In the genomic region with DNA sequence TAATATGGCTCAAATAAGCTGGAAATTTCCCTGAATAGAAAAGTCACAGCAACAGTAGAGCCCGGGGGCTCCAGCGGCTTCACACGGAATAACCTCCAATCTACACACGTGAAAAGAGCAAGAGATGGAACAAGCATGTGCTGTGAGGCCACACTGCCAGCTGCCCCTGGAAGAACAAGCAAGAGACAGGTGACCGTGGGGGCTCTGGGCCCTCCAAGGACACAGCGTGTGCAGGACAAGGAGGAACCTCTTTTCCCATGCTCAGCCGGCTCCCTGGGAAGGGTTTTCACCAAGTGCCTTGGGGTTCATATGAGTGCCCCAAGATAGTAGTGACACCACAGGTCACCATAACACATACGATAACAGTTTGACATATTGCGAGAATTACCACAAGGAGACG, we compare ENCODE assay signal across 19 cellular contexts.
DNase-seq lines count a peak whose midpoint lies in the region; ATAC-seq, FAIRE-seq and TF ChIP-seq lines count a peak whose summit lies in the region.
"Had no signal": no experiment of that assay in that cellular context is flagged by ENCODE, and none has a peak within 500 bp of the region (broad histone marks: within the 10 kb centered on the region; RNA-seq: fewer than 3 reads in every experiment).

No MANE protein-coding gene starts in this region.

- H3K4me3 Mint-ChIP-seq in stimulated activated naive B cell treated with anti-CD40 and anti-IgM and Interleukin-4, amounts not matched to agents 10 μg/mL and 1 μg/mL and 100 μg/mL, for 72 hours = no peak overlapping the region
- H3K4me3 Mint-ChIP-seq: H9 had no signal

- no peaks in the 10 kb centered on the region for H3K27me3 ChIP-seq in PC-3 (ENCODE audit: low read length)
- H3K27me3 ChIP-seq in effector memory CD4-positive, alpha-beta T cell (replicated peaks; ENCODE audit: control insufficient read depth, insufficient read depth, low read length, poor library complexity, severe bottlenecking) = no peaks in the 10 kb centered on the region

- TSS peak; percentile 17 for BruUV-seq in PC-3 (replicated peaks; lab: Mats Ljungman, UMichigan)

- no peak overlapping the region for H3K4me3 ChIP-seq in PC-3 (ENCODE audit: low read length)
- no peak overlapping the region for H3K4me3 ChIP-seq in effector memory CD4-positive, alpha-beta T cell (ENCODE audit: insufficient read depth, low read depth, low read length, poor library complexity, severe bottlenecking)

- no peaks in the 10 kb centered on the region for H3K27me3 Mint-ChIP-seq in stimulated activated naive B cell treated with anti-CD40 and anti-IgM and Interleukin-4, amounts not matched to agents 10 μg/mL and 1 μg/mL and 100 μg/mL, for 72 hours
- H3K27me3 Mint-ChIP-seq: IgD-negative memory B cell had no signal

- no peaks in the 10 kb centered on the region for H3F3A ChIP-seq in PC-3 (ENCODE audit: low read length, unreplicated experiment)

- CTCF ChIA-PET in PC-3 (lab: Charles Lee) = no interaction called here

- FAIRE-seq in HTR-8/SVneo (lab: Jason Lieb, UNC) = no peak

- H3K27ac Mint-ChIP-seq in stimulated activated naive B cell treated with anti-CD40 and anti-IgM and Interleukin-4, amounts not matched to agents 10 μg/mL and 1 μg/mL and 100 μg/mL, for 72 hours = peak overlapping the region; percentile 39
- H3K27ac Mint-ChIP-seq: H9, IgD-negative memory B cell had no signal

- intact Hi-C loops in PC-3 (cut with micrococcal nuclease) = no loop called here

- no peaks in the 10 kb centered on the region for H3K9me2 ChIP-seq in PC-3 (replicated peaks; ENCODE audit: low read length)

- POLR2A ChIA-PET in PC-3 (lab: Charles Lee; ENCODE audit: unreplicated experiment) = no interaction called here

- no peaks in the 10 kb centered on the region; the same call in 1 of the 2 replicates for H3K9me3 ChIP-seq in PC-3 (ENCODE audit: low read length)
- no peaks in the 10 kb centered on the region for H3K9me3 ChIP-seq in effector memory CD4-positive, alpha-beta T cell (ENCODE audit: control insufficient read depth, low read length)

- H3K4me2 ChIP-seq in PC-3 (ENCODE audit: low read length) = no peak overlapping the region

- H3K27ac ChIP-seq in PC-3 (ENCODE audit: low read length) = no peak overlapping the region
- H3K27ac ChIP-seq in effector memory CD4-positive, alpha-beta T cell (ENCODE audit: insufficient read depth, low read length, poor library complexity, severe bottlenecking) = no peak overlapping the region

- peaks cover 40 to 48% of the 10 kb centered on the region in 2 donors for H3K9me3 Mint-ChIP-seq in stimulated activated naive B cell treated with anti-CD40 and anti-IgM and Interleukin-4, amounts not matched to agents 10 μg/mL and 1 μg/mL and 100 μg/mL, for 72 hours

- no peaks in the 10 kb centered on the region for H4K20me1 ChIP-seq in PC-3 (ENCODE audit: low read length)

- H3K9ac ChIP-seq in PC-3 (ENCODE audit: low read length) = no peak overlapping the region

- no peaks in the 10 kb centered on the region for H3K4me1 ChIP-seq in PC-3 (ENCODE audit: insufficient read depth, low read length)
- no peaks in the 10 kb centered on the region for H3K4me1 ChIP-seq in effector memory CD4-positive, alpha-beta T cell (ENCODE audit: control insufficient read depth, insufficient read depth, low read length, poor library complexity, severe bottlenecking)

- no peak for ATAC-seq in PC-3
- no peak for ATAC-seq in stimulated activated naive B cell treated with anti-CD40 and anti-IgM and Interleukin-4, amounts not matched to agents 10 μg/mL and 1 μg/mL and 100 μg/mL, for 72 hours (replicated peaks)
- ATAC-seq in GM19452 (IDR thresholded peaks at IDR 0.05; ENCODE audit: unreplicated experiment) = no peak

- peak; percentile 16 for DNase-seq in activated effector memory CD4-positive, alpha-beta T cell treated with anti-CD3 and anti-CD28 coated beads, Interleukin-2, amount 50 U/mL, for 16 hours
- DNase-seq in activated effector memory CD4-positive, alpha-beta T cell treated with Interleukin-2 at 50 U/mL for 16 hours = no peak
- DNase-seq in PC-3 (no peak), mesenteric fat pad (ENCODE audit: low spot score) (peak; percentile 78), HTR-8/SVneo (ENCODE audit: insufficient read length, low spot score) (no peak)
- no peak for DNase-seq in stimulated activated naive B cell treated with anti-CD40 and anti-IgM and Interleukin-4, amounts not matched to agents 10 μg/mL and 1 μg/mL and 100 μg/mL, for 72 hours
- DNase-seq in effector memory CD4-positive, alpha-beta T cell = no peak
- DNase-seq: 8988T, DMS79 treated with DMSO at 0.1 percent for 48 hours, H9, Karpas-422, NCI-H1417 treated with DMSO at 0.1 percent for 48 hours, NCI-H187 treated with DMSO at 0.1 percent for 48 hours, NCI-H2227 treated with DMSO at 0.1 percent for 48 hours, NCI-H510A treated with DMSO at 0.1 percent for 48 hours, NCI-H82, OCI-M1 had no signal

- no peak overlapping the region for H2AFZ ChIP-seq in PC-3 (ENCODE audit: low read length)

- no peak for TF ChIP-seq CTCF in PC-3 (conservative IDR thresholded peaks at IDR 0.05; ENCODE audit: low read depth, low read length)

- no peaks in the 10 kb centered on the region for H3K79me2 ChIP-seq in PC-3 (ENCODE audit: low read length)

- peaks cover 4% of the 10 kb centered on the region; the same call in 1 of the 2 replicates for H3K36me3 ChIP-seq in PC-3 (ENCODE audit: low read depth, low read length)
- peaks cover 4% of the 10 kb centered on the region for H3K36me3 ChIP-seq in effector memory CD4-positive, alpha-beta T cell (ENCODE audit: control insufficient read depth, insufficient read depth, low read length)

- H3K36me3 Mint-ChIP-seq in stimulated activated naive B cell treated with anti-CD40 and anti-IgM and Interleukin-4, amounts not matched to agents 10 μg/mL and 1 μg/mL and 100 μg/mL, for 72 hours = peaks cover 83 to 92% of the 10 kb centered on the region in 2 donors

- peaks cover 0 to 2% of the 10 kb centered on the region in 2 donors for H3K4me1 Mint-ChIP-seq in stimulated activated naive B cell treated with anti-CD40 and anti-IgM and Interleukin-4, amounts not matched to agents 10 μg/mL and 1 μg/mL and 100 μg/mL, for 72 hours
- H3K4me1 Mint-ChIP-seq: H9 had no signal

Comparison
In these comparisons a context has a peak if more than half of its experiments do, and no peak if none do; other contexts are left out.
1. DNase-seq: peak in activated effector memory CD4-positive, alpha-beta T cell treated with anti-CD3 and anti-CD28 coated beads, Interleukin-2, amount 50 U/mL, for 16 hours (single experiment) and mesenteric fat pad (single experiment); none in activated effector memory CD4-positive, alpha-beta T cell treated with Interleukin-2 at 50 U/mL for 16 hours (single experiment), PC-3 (single experiment), stimulated activated naive B cell treated with anti-CD40 and anti-IgM and Interleukin-4, amounts not matched to agents 10 μg/mL and 1 μg/mL and 100 μg/mL, for 72 hours (single experiment), effector memory CD4-positive, alpha-beta T cell (0 of 3) and HTR-8/SVneo (single experiment).